Comparison of ENCODE assay signal across 14 cellular contexts in the genomic region with DNA sequence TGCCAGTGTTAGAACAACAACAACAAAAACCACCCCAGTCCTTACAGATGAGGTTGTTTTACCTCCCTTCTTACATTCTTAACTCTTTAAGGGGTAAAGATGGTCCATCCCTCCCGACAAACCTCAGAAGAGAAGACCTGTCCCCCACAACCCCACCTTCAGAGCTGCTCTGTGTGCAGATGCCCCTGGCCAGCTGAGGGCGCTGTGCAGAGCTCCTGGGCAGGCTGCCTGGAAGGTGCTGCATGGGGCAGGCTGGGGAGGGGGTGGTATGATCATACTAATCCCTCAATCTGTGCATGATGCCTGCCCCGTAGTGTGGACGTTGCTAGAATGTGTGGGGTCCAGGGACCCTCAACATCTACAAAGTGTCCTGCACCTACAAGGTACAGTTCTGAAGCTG.
DNase-seq lines count a peak whose midpoint lies in the region; ATAC-seq and TF ChIP-seq lines count a peak whose summit lies in the region.
"Had no signal": no experiment of that assay in that cellular context is flagged by ENCODE, and none has a peak within 500 bp of the region (broad histone marks: within the 10 kb centered on the region; RNA-seq: fewer than 3 reads in every experiment).

No MANE protein-coding gene starts in this region.

- CTCF ChIA-PET in MCF 10A (lab: Yijun Ruan, JAX), result interaction anchor here (0.5 to 1.2 kb wide), 6 partner anchors 22 to 685 kb away, joined by 3 to 6 read pairs (median 3); no protein-coding TSS in a partner anchor

- no peaks in the 10 kb centered on the region for H3K27me3 Mint-ChIP-seq in MCF 10A (ENCODE audit: insufficient read depth, unreplicated experiment)

- H3K36me3 ChIP-seq in breast epithelium (no peaks in the 10 kb centered on the region), SU-DHL-6 (ENCODE audit: low read length) (no peaks in the 10 kb centered on the region), upper lobe of right lung (no peaks in the 10 kb centered on the region)
- H3K36me3 ChIP-seq: neutrophil had no signal

- no peak overlapping the region for H3K9ac ChIP-seq in SU-DHL-6 (ENCODE audit: low read length)
- H3K9ac ChIP-seq: KMS-11 had no signal

- H3K9me2 ChIP-seq in SU-DHL-6 (replicated peaks; ENCODE audit: insufficient read depth, low read length), result no peaks in the 10 kb centered on the region

- no peaks in the 10 kb centered on the region for H3F3A ChIP-seq in SU-DHL-6 (ENCODE audit: insufficient read depth)

- H3K4me2 ChIP-seq in SU-DHL-6 (ENCODE audit: low read depth, low read length, poor library complexity, severe bottlenecking), result no peak overlapping the region
- H3K4me2 ChIP-seq: KMS-11 had no signal

- H3K27me3 ChIP-seq in breast epithelium (no peaks in the 10 kb centered on the region), SU-DHL-6 (ENCODE audit: low read length) (no peaks in the 10 kb centered on the region), upper lobe of right lung (no peaks in the 10 kb centered on the region)
- H3K27me3 ChIP-seq: neutrophil had no signal

- TF ChIP-seq CTCF in MCF 10A (IDR thresholded peaks at IDR 0.05; ENCODE audit: unreplicated experiment) (peak; percentile 17), breast epithelium (IDR thresholded peaks at IDR 0.05) (no peak), SU-DHL-6 (IDR thresholded peaks at IDR 0.05; ENCODE audit: insufficient read depth, low read length, poor library complexity, severe bottlenecking) (peak; percentile 40), foreskin fibroblast (IDR thresholded peaks at IDR 0.05; ENCODE audit: low read depth, low read length) (peak; percentile 23), upper lobe of right lung (IDR thresholded peaks at IDR 0.05) (peak; percentile 9)

- H3K4me3 ChIP-seq in breast epithelium (no peak overlapping the region), SU-DHL-6 (ENCODE audit: insufficient read depth, low read length, poor library complexity, severe bottlenecking) (no peak overlapping the region), foreskin fibroblast (ENCODE audit: low read depth in 1 of 2, low read length in 2 of 2) (no peak overlapping the region), upper lobe of right lung (no peak overlapping the region)
- H3K4me3 ChIP-seq: coronary artery had no signal

- H3K9me3 Mint-ChIP-seq in MCF 10A (ENCODE audit: unreplicated experiment), result no peaks in the 10 kb centered on the region

- no peaks in the 10 kb centered on the region for H3K36me3 Mint-ChIP-seq in MCF 10A (ENCODE audit: insufficient read depth, unreplicated experiment)

- H3K9me3 ChIP-seq in breast epithelium (no peaks in the 10 kb centered on the region), SU-DHL-6 (ENCODE audit: insufficient read depth, low read length) (no peaks in the 10 kb centered on the region), upper lobe of right lung (no peaks in the 10 kb centered on the region)
- H3K9me3 ChIP-seq: neutrophil had no signal

- no peak overlapping the region for H2AFZ ChIP-seq in SU-DHL-6 (ENCODE audit: low read depth, low read length, severe bottlenecking)

- no peak for TF ChIP-seq POLR2A in breast epithelium (IDR thresholded peaks at IDR 0.05)

- no peak overlapping the region for H3K27ac Mint-ChIP-seq in MCF 10A (ENCODE audit: low read depth, unreplicated experiment)

- no TSS peak for BruUV-seq in MCF 10A (replicated peaks; lab: Mats Ljungman, UMichigan)

- no peak overlapping the region for H3K4me3 Mint-ChIP-seq in MCF 10A (ENCODE audit: unreplicated experiment)

- H4K20me1 ChIP-seq in SU-DHL-6 (ENCODE audit: low read depth, low read length), result no peaks in the 10 kb centered on the region

- H3K27ac ChIP-seq in breast epithelium (no peak overlapping the region), SU-DHL-6 (ENCODE audit: low read depth, low read length) (no peak overlapping the region), upper lobe of right lung (no peak overlapping the region)
- H3K27ac ChIP-seq: coronary artery, KMS-11, neutrophil had no signal

- intact Hi-C loops in MCF 10A (cut with micrococcal nuclease) (no loop called here), breast epithelium (cut with DNase I; ENCODE audit: low total_unique reads) (no loop called here), upper lobe of right lung (cut with DNase I) (no loop called here)

- H3K4me1 Mint-ChIP-seq in MCF 10A (ENCODE audit: insufficient read depth, unreplicated experiment), result no peaks in the 10 kb centered on the region

- POLR2A ChIA-PET in MCF 10A (lab: Yijun Ruan, JAX), result no interaction called here

- ATAC-seq in upper lobe of right lung (peak; percentile 42), GM21423 (IDR thresholded peaks at IDR 0.05; ENCODE audit: unreplicated experiment) (no peak)
- ATAC-seq: activated naive CD4-positive, alpha-beta T cell treated with anti-CD3 and anti-CD28 coated beads, Interleukin-2, amount 50 U/mL, for 72 hours had no signal

- no peak for DNase-seq in MCF 10A (ENCODE audit: unreplicated experiment)
- no peak for DNase-seq in breast epithelium (ENCODE audit: low spot score in 2 of 2)
- DNase-seq in foreskin fibroblast, result no peak
- DNase-seq in upper lobe of right lung, result no peak
- no peak for DNase-seq in NK-92 treated with Interleukin-12 subunit alpha and Interleukin-12 subunit beta, amount 100 ng/mL, for 24 hours (lab: John Stamatoyannopoulos, UW)
- DNase-seq in ecto neural progenitor cell (ENCODE audit: low spot score), result no peak
- DNase-seq: NCI-H2081 treated with DMSO at 0.1 percent for 48 hours; stimulated activated CD8-positive, alpha-beta memory T cell treated with anti-CD3 and anti-CD28 coated beads, Interleukin-4, amount 100 ng/mL, for 48 hours had no signal

- H3K79me2 ChIP-seq in SU-DHL-6 (ENCODE audit: insufficient read depth, low read length), result no peaks in the 10 kb centered on the region

- no peaks in the 10 kb centered on the region for H3K4me1 ChIP-seq in breast epithelium
- no peaks in the 10 kb centered on the region for H3K4me1 ChIP-seq in upper lobe of right lung

Comparison
In these comparisons a context has a peak if more than half of its experiments do, and no peak if none do; other contexts are left out.
1. CTCF ChIP-seq: peak in MCF 10A (single experiment), SU-DHL-6 (single experiment), foreskin fibroblast (single experiment) and upper lobe of right lung (single experiment); none in breast epithelium (0 of 3).